In the genomic region with DNA sequence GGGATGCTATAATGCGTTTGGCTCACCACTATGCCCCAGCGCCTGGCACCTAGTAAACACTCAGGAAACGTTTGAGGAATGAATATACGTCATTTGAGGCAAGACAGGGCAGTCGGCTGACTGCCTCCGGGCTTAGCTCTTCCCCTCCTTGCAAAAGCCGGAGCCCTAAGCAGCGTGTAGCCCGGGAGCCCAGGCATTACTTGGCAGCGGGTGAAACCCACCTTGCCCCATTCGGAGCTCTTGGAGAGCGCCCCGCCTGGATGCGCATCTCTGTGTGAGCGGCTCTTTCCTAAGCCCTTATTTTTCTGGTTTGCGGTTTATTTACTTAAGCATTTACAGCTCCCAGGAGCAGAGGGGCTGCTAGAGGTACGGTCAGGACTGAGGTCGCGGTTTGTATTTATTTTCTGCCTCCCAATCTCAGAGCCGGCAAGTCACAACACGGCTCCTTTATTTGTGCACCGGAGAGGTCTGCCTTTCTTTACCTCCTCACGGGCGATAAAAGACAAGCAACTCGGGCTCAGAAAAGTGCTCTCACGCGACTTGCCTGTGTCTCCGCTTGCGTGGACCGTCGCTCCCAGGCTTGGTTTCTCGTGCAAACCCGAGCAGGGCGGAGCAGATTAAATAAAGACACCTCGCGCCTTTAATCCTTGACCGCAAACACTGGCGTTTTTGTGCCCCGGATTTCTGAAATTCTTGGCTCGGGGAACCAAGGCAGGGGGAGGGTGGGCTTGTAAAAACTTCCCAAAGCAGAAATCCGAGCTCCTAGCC, we compare ENCODE assay signal across 8 cellular contexts. TPM values are rescaled to one million over a fixed set of nuclear protein-coding genes. Genes with fewer than 3 reads are reported as not detected.
DNase-seq lines count a peak whose midpoint lies in the region; ATAC-seq and TF ChIP-seq lines count a peak whose summit lies in the region.

No MANE protein-coding gene starts in this region.

- ATAC-seq in GM19438 (IDR thresholded peaks at IDR 0.05; ENCODE audit: low read depth, unreplicated experiment) (peak; percentile 21), HG03565 (IDR thresholded peaks at IDR 0.05; ENCODE audit: unreplicated experiment) (no peak)

- H3K27ac Mint-ChIP-seq in activated CD4-positive, alpha-beta T cell treated with anti-CD3 and anti-CD28 coated beads, Interleukin-2, amount 10 ng/mL, durations not matched to agents 7 days and 5 days, result peak overlapping the region; percentile 93

- TF ChIP-seq POLR2A in lower leg skin (IDR thresholded peaks at IDR 0.05), result no peak

- WGBS in lower leg skin, 2 donors, result 0 to 1% methylated on average over 41 of the region's 41 CpGs

- CTCF ChIA-PET in activated CD4-positive, alpha-beta T cell treated with anti-CD3 and anti-CD28 coated beads, Interleukin-2, amount 10 ng/mL, durations not matched to agents 7 days and 5 days (lab: Charles Lee), result interaction anchor here (0.5 to 2.8 kb wide), 8 partner anchors 12 to 142 kb away, joined by 3 to 17 read pairs (median 8); partner anchors contain the start of gene SUMF1

- H3K4me3 ChIP-seq in dorsolateral prefrontal cortex (peak overlapping the region; percentile 65 to 100 (median 92)), lower leg skin (ENCODE audit: low read depth, poor library complexity, severe bottlenecking) (peak overlapping the region; percentile 70)

- intact Hi-C loops in dorsolateral prefrontal cortex (cut with DNase I) (loop anchor here (2.0 to 10.0 kb wide), 5 partner anchors 26 to 630 kb away; partner anchors contain the start of genes ARL8B (in 1 of the 2), SETMAR (in 1 of the 2) and SUMF1 (in 1 of the 2)), lower leg skin (cut with DNase I; ENCODE audit: low total_unique reads) (no loop called here)

- POLR2A ChIA-PET in activated CD4-positive, alpha-beta T cell treated with anti-CD3 and anti-CD28 coated beads, Interleukin-2, amount 10 ng/mL, durations not matched to agents 7 days and 5 days (lab: Charles Lee), result interaction anchor here (1.1 to 1.4 kb wide), 2 partner anchors 25 to 30 kb away, joined by 3 to 4 read pairs; partner anchors contain the start of gene SUMF1

- peak overlapping the region in 56 of 59 donors; percentile 8 to 95 (median 81) for H3K27ac ChIP-seq in dorsolateral prefrontal cortex

- peak overlapping the region; percentile 91 for H3K4me3 Mint-ChIP-seq in activated CD4-positive, alpha-beta T cell treated with anti-CD3 and anti-CD28 coated beads, Interleukin-2, amount 10 ng/mL, durations not matched to agents 7 days and 5 days

- peaks cover 39% of the 10 kb centered on the region for H3K4me1 Mint-ChIP-seq in activated CD4-positive, alpha-beta T cell treated with anti-CD3 and anti-CD28 coated beads, Interleukin-2, amount 10 ng/mL, durations not matched to agents 7 days and 5 days

- peaks cover 12% of the 10 kb centered on the region for H3K36me3 Mint-ChIP-seq in activated CD4-positive, alpha-beta T cell treated with anti-CD3 and anti-CD28 coated beads, Interleukin-2, amount 10 ng/mL, durations not matched to agents 7 days and 5 days (ENCODE audit: low read depth)

- no peaks in the 10 kb centered on the region for H3K9me3 Mint-ChIP-seq in activated CD4-positive, alpha-beta T cell treated with anti-CD3 and anti-CD28 coated beads, Interleukin-2, amount 10 ng/mL, durations not matched to agents 7 days and 5 days

- TF ChIP-seq CTCF in dorsolateral prefrontal cortex (IDR thresholded peaks at IDR 0.05 in 54 of 56, conservative IDR thresholded peaks at IDR 0.05 in 2 of 56; ENCODE audit: low read depth in 1 of 56, partially characterized antibody in 56 of 56) (no peak), lower leg skin (IDR thresholded peaks at IDR 0.05) (no peak)

- DNase-seq in AG08396 (ENCODE audit: low spot score) (peak; percentile 59), NCI-H2171 treated with DMSO at 0.1 percent for 48 hours (lab: John Stamatoyannopoulos, UW) (peak; percentile 22), dorsolateral prefrontal cortex (peak in 8 of 10 donors; percentile 32 to 59 (median 50)), lower leg skin (ENCODE audit: low spot score in 2 of 2) (peak; percentile 40 to 91)
- peak; percentile 65 for DNase-seq in activated CD4-positive, alpha-beta T cell treated with anti-CD3 and anti-CD28 coated beads, Interleukin-2, amount 10 ng/mL, durations not matched to agents 7 days and 5 days
- DNase-seq in stimulated activated CD4-positive, alpha-beta T cell treated with anti-CD3 and anti-CD28 coated beads, TNF-alpha, amount 100 ng/mL, for 24 hours (ENCODE audit: low read depth in 3 of 3), result peak in 2 of 3 experiments; percentile 17 to 33

- H3K27me3 ChIP-seq in dorsolateral prefrontal cortex, result no peaks in the 10 kb centered on the region

- H3K27me3 Mint-ChIP-seq in activated CD4-positive, alpha-beta T cell treated with anti-CD3 and anti-CD28 coated beads, Interleukin-2, amount 10 ng/mL, durations not matched to agents 7 days and 5 days, result peaks cover 27% of the 10 kb centered on the region

RNA-seq across cellular contexts. Expression of gene ITPR1, which starts 0.7 kb away (rescaled TPM):
- 10 to 100 TPM; 42.3 to 44.7 TPM for total RNA-seq in activated CD4-positive, alpha-beta T cell treated with anti-CD3 and anti-CD28 coated beads, Interleukin-2, amount 10 ng/mL, durations not matched to agents 7 days and 5 days
- total RNA-seq in dorsolateral prefrontal cortex (100 to 1,000 TPM in 119 of 120 experiments, 10 to 100 TPM in 1; 93.6 to 417 (median 307) TPM), lower leg skin (10 to 100 TPM in 3 of 4 donors, 1 to 10 TPM in 1; 9.5 to 24.1 (median 17.5) TPM)

RNA-seq across cellular contexts. Expression of gene SUMF1, which starts 25.4 kb away (rescaled TPM):
- 1 to 10 TPM; 6.2 to 9.0 TPM for total RNA-seq in activated CD4-positive, alpha-beta T cell treated with anti-CD3 and anti-CD28 coated beads, Interleukin-2, amount 10 ng/mL, durations not matched to agents 7 days and 5 days
- 10 to 100 TPM; 12.4 to 26.6 (median 17.6) TPM for total RNA-seq in dorsolateral prefrontal cortex
- 10 to 100 TPM; 35.2 to 63.8 (median 59.6) TPM for total RNA-seq in lower leg skin
